In the genomic region with DNA sequence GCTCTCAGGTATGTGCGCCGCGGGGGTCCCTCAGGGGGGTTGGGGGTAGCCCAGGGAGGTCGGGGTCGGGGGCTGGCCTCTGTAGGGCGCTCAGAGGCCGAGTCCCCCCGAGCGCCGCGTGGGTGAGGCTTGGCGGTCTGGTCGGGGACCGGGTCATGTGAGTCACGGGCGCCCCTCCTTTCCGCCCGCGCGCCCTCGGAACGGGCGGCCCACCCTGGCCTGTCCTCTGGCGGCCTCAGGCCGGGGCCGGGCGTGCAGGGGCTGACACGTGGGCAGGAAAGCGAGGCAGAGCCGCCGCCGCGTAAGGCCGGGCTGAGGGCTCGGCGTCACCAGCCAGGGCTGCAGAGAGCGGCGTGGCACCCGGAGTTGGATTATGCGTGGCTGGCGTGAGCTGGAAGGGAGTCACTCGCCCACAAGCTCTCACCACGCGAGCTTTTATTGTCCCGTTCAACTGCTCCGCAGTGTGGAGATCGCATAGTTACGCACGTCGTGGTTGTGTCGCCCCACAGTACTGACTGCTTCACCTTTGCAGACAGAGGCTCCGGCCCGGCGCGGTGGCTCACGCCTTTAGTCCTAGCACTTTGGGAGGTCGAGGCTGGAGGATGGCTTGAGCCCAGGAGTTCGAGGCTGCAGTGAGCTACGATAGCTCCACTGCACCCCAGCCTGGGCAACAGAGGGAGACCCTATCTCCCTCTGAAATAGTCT, we compare ENCODE assay signal across 2 cellular contexts.
TF ChIP-seq lines count a peak whose summit lies in the region.

No MANE protein-coding gene starts in this region.

TF ChIP-seq in HCT116, 20 proteins besides CTCF, POLR2A, EP300 and RAD21 (continued from another document):
- TF ChIP-seq YY1 (IDR thresholded peaks at IDR 0.05; ENCODE audit: extremely low read depth, insufficient replicate concordance, low read depth, low read length) (peak; percentile 45), EZH2phosphoT487 (IDR thresholded peaks at IDR 0.05; ENCODE audit: borderline replicate concordance) (no peak), POLR2AphosphoS5 (IDR thresholded peaks at IDR 0.05; ENCODE audit: low read depth, low read length) (peak; percentile 67), CEBPB (IDR thresholded peaks at IDR 0.05; ENCODE audit: low read depth) (no peak)
- TF ChIP-seq, protein P1, sequence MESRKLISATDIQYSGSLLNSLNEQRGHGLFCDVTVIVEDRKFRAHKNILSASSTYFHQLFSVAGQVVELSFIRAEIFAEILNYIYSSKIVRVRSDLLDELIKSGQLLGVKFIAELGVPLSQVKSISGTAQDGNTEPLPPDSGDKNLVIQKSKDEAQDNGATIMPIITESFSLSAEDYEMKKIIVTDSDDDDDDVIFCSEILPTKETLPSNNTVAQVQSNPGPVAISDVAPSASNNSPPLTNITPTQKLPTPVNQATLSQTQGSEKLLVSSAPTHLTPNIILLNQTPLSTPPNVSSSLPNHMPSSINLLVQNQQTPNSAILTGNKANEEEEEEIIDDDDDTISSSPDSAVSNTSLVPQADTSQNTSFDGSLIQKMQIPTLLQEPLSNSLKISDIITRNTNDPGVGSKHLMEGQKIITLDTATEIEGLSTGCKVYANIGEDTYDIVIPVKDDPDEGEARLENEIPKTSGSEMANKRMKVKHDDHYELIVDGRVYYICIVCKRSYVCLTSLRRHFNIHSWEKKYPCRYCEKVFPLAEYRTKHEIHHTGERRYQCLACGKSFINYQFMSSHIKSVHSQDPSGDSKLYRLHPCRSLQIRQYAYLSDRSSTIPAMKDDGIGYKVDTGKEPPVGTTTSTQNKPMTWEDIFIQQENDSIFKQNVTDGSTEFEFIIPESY (IDR thresholded peaks at IDR 0.05; ENCODE audit: extremely low read depth, insufficient replicate concordance, low read length), result peak; percentile 2
- TF ChIP-seq, protein P2, sequence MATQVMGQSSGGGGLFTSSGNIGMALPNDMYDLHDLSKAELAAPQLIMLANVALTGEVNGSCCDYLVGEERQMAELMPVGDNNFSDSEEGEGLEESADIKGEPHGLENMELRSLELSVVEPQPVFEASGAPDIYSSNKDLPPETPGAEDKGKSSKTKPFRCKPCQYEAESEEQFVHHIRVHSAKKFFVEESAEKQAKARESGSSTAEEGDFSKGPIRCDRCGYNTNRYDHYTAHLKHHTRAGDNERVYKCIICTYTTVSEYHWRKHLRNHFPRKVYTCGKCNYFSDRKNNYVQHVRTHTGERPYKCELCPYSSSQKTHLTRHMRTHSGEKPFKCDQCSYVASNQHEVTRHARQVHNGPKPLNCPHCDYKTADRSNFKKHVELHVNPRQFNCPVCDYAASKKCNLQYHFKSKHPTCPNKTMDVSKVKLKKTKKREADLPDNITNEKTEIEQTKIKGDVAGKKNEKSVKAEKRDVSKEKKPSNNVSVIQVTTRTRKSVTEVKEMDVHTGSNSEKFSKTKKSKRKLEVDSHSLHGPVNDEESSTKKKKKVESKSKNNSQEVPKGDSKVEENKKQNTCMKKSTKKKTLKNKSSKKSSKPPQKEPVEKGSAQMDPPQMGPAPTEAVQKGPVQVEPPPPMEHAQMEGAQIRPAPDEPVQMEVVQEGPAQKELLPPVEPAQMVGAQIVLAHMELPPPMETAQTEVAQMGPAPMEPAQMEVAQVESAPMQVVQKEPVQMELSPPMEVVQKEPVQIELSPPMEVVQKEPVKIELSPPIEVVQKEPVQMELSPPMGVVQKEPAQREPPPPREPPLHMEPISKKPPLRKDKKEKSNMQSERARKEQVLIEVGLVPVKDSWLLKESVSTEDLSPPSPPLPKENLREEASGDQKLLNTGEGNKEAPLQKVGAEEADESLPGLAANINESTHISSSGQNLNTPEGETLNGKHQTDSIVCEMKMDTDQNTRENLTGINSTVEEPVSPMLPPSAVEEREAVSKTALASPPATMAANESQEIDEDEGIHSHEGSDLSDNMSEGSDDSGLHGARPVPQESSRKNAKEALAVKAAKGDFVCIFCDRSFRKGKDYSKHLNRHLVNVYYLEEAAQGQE (IDR thresholded peaks at IDR 0.05; ENCODE audit: low read depth), result no peak
- TF ChIP-seq, protein P3, sequence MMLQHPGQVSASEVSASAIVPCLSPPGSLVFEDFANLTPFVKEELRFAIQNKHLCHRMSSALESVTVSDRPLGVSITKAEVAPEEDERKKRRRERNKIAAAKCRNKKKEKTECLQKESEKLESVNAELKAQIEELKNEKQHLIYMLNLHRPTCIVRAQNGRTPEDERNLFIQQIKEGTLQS (IDR thresholded peaks at IDR 0.05), result no peak

TF ChIP-seq in WTC11, 78 proteins besides CTCF, POLR2A, EP300 and RAD21 (continued from another document and continues in another):
- TF ChIP-seq, protein P4, sequence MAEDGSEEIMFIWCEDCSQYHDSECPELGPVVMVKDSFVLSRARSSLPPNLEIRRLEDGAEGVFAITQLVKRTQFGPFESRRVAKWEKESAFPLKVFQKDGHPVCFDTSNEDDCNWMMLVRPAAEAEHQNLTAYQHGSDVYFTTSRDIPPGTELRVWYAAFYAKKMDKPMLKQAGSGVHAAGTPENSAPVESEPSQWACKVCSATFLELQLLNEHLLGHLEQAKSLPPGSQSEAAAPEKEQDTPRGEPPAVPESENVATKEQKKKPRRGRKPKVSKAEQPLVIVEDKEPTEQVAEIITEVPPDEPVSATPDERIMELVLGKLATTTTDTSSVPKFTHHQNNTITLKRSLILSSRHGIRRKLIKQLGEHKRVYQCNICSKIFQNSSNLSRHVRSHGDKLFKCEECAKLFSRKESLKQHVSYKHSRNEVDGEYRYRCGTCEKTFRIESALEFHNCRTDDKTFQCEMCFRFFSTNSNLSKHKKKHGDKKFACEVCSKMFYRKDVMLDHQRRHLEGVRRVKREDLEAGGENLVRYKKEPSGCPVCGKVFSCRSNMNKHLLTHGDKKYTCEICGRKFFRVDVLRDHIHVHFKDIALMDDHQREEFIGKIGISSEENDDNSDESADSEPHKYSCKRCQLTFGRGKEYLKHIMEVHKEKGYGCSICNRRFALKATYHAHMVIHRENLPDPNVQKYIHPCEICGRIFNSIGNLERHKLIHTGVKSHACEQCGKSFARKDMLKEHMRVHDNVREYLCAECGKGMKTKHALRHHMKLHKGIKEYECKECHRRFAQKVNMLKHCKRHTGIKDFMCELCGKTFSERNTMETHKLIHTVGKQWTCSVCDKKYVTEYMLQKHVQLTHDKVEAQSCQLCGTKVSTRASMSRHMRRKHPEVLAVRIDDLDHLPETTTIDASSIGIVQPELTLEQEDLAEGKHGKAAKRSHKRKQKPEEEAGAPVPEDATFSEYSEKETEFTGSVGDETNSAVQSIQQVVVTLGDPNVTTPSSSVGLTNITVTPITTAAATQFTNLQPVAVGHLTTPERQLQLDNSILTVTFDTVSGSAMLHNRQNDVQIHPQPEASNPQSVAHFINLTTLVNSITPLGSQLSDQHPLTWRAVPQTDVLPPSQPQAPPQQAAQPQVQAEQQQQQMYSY (CRISPR knock-in tag; IDR thresholded peaks at IDR 0.05), result peak; percentile 77
- TF ChIP-seq GABPB1 (CRISPR knock-in tag; IDR thresholded peaks at IDR 0.05) (no peak; the same call in 1 of the 2 replicates), CBFB (CRISPR knock-in tag; IDR thresholded peaks at IDR 0.05; ENCODE audit: low read depth) (no peak), TP53 (CRISPR knock-in tag; IDR thresholded peaks at IDR 0.05) (peak; percentile 72; the same call in 1 of the 2 replicates), ZNF219 (CRISPR knock-in tag; IDR thresholded peaks at IDR 0.05; ENCODE audit: borderline replicate concordance) (0 out of 2 replicates have a peak, but pooled peaks have one; percentile 18), FOXK1 (CRISPR knock-in tag; IDR thresholded peaks at IDR 0.05) (0 out of 2 replicates have a peak, but pooled peaks have one; percentile 39), ETV6 (CRISPR knock-in tag; IDR thresholded peaks at IDR 0.05) (0 out of 2 replicates have a peak, but pooled peaks have one; percentile 31), ZNF396 (CRISPR knock-in tag; IDR thresholded peaks at IDR 0.05; ENCODE audit: borderline replicate concordance) (no peak), ZNF263 (CRISPR knock-in tag; IDR thresholded peaks at IDR 0.05; ENCODE audit: low read depth) (no peak), HMGA2 (CRISPR knock-in tag; IDR thresholded peaks at IDR 0.05) (no peak), CREM (CRISPR knock-in tag; IDR thresholded peaks at IDR 0.05) (0 out of 2 replicates have a peak, but pooled peaks have one; percentile 26), SMAD3 (CRISPR knock-in tag; IDR thresholded peaks at IDR 0.05; ENCODE audit: borderline replicate concordance) (peak; percentile 77), KAT7 (CRISPR knock-in tag; IDR thresholded peaks at IDR 0.05; ENCODE audit: borderline replicate concordance) (no peak)
- TF ChIP-seq, protein P5, sequence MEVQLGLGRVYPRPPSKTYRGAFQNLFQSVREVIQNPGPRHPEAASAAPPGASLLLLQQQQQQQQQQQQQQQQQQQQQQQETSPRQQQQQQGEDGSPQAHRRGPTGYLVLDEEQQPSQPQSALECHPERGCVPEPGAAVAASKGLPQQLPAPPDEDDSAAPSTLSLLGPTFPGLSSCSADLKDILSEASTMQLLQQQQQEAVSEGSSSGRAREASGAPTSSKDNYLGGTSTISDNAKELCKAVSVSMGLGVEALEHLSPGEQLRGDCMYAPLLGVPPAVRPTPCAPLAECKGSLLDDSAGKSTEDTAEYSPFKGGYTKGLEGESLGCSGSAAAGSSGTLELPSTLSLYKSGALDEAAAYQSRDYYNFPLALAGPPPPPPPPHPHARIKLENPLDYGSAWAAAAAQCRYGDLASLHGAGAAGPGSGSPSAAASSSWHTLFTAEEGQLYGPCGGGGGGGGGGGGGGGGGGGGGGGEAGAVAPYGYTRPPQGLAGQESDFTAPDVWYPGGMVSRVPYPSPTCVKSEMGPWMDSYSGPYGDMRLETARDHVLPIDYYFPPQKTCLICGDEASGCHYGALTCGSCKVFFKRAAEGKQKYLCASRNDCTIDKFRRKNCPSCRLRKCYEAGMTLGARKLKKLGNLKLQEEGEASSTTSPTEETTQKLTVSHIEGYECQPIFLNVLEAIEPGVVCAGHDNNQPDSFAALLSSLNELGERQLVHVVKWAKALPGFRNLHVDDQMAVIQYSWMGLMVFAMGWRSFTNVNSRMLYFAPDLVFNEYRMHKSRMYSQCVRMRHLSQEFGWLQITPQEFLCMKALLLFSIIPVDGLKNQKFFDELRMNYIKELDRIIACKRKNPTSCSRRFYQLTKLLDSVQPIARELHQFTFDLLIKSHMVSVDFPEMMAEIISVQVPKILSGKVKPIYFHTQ (CRISPR knock-in tag; IDR thresholded peaks at IDR 0.05), result no peak
- TF ChIP-seq, protein P6, sequence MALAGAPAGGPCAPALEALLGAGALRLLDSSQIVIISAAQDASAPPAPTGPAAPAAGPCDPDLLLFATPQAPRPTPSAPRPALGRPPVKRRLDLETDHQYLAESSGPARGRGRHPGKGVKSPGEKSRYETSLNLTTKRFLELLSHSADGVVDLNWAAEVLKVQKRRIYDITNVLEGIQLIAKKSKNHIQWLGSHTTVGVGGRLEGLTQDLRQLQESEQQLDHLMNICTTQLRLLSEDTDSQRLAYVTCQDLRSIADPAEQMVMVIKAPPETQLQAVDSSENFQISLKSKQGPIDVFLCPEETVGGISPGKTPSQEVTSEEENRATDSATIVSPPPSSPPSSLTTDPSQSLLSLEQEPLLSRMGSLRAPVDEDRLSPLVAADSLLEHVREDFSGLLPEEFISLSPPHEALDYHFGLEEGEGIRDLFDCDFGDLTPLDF (CRISPR knock-in tag; IDR thresholded peaks at IDR 0.05), result peak; percentile 58; the same call in 1 of the 2 replicates
- TF ChIP-seq, protein P7, sequence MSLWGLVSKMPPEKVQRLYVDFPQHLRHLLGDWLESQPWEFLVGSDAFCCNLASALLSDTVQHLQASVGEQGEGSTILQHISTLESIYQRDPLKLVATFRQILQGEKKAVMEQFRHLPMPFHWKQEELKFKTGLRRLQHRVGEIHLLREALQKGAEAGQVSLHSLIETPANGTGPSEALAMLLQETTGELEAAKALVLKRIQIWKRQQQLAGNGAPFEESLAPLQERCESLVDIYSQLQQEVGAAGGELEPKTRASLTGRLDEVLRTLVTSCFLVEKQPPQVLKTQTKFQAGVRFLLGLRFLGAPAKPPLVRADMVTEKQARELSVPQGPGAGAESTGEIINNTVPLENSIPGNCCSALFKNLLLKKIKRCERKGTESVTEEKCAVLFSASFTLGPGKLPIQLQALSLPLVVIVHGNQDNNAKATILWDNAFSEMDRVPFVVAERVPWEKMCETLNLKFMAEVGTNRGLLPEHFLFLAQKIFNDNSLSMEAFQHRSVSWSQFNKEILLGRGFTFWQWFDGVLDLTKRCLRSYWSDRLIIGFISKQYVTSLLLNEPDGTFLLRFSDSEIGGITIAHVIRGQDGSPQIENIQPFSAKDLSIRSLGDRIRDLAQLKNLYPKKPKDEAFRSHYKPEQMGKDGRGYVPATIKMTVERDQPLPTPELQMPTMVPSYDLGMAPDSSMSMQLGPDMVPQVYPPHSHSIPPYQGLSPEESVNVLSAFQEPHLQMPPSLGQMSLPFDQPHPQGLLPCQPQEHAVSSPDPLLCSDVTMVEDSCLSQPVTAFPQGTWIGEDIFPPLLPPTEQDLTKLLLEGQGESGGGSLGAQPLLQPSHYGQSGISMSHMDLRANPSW (CRISPR knock-in tag; conservative IDR thresholded peaks at IDR 0.05; ENCODE audit: low read depth), result peak; percentile 75; the same call in 1 of the 2 replicates
- TF ChIP-seq, protein P8, sequence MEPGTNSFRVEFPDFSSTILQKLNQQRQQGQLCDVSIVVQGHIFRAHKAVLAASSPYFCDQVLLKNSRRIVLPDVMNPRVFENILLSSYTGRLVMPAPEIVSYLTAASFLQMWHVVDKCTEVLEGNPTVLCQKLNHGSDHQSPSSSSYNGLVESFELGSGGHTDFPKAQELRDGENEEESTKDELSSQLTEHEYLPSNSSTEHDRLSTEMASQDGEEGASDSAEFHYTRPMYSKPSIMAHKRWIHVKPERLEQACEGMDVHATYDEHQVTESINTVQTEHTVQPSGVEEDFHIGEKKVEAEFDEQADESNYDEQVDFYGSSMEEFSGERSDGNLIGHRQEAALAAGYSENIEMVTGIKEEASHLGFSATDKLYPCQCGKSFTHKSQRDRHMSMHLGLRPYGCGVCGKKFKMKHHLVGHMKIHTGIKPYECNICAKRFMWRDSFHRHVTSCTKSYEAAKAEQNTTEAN (CRISPR knock-in tag; IDR thresholded peaks at IDR 0.05), result no peak
- TF ChIP-seq, protein P9, sequence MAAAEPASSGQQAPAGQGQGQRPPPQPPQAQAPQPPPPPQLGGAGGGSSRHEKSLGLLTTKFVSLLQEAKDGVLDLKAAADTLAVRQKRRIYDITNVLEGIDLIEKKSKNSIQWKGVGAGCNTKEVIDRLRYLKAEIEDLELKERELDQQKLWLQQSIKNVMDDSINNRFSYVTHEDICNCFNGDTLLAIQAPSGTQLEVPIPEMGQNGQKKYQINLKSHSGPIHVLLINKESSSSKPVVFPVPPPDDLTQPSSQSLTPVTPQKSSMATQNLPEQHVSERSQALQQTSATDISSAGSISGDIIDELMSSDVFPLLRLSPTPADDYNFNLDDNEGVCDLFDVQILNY (CRISPR knock-in tag; IDR thresholded peaks at IDR 0.05), result no peak
- TF ChIP-seq, protein P10, sequence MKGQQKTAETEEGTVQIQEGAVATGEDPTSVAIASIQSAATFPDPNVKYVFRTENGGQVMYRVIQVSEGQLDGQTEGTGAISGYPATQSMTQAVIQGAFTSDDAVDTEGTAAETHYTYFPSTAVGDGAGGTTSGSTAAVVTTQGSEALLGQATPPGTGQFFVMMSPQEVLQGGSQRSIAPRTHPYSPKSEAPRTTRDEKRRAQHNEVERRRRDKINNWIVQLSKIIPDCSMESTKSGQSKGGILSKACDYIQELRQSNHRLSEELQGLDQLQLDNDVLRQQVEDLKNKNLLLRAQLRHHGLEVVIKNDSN (CRISPR knock-in tag; IDR thresholded peaks at IDR 0.05), result peak; percentile 58
- TF ChIP-seq, protein P11, sequence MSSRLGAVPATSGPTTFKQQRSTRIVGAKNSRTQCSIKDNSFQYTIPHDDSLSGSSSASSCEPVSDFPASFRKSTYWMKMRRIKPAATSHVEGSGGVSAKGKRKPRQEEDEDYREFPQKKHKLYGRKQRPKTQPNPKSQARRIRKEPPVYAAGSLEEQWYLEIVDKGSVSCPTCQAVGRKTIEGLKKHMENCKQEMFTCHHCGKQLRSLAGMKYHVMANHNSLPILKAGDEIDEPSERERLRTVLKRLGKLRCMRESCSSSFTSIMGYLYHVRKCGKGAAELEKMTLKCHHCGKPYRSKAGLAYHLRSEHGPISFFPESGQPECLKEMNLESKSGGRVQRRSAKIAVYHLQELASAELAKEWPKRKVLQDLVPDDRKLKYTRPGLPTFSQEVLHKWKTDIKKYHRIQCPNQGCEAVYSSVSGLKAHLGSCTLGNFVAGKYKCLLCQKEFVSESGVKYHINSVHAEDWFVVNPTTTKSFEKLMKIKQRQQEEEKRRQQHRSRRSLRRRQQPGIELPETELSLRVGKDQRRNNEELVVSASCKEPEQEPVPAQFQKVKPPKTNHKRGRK (CRISPR knock-in tag; IDR thresholded peaks at IDR 0.05; ENCODE audit: borderline replicate concordance), result no peak
